ENCODE assay signal across 22 cellular contexts in the genomic region with DNA sequence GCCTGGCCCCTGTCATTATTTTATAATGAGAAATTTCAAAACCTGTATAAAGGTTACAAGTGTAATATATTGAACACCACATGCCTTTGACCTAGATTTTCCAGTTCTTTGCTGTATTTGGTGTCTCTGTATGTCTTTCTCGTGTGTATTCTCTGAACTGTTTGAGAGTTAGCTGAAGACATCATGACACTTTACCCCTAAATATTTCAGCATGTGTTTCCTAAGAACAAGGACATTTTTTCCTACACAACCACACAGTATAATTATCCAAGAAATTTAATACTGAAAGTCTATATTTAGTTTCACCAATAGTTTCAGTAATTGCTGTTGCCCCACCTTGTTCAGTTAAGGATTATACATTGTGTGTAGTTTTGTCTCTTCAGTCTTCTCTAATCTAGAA.
"Had no signal": no experiment of that assay in that cellular context is flagged by ENCODE, and none has a peak within 500 bp of the region (broad histone marks: within the 10 kb centered on the region; RNA-seq: fewer than 3 reads in every experiment).

No MANE protein-coding gene starts in this region.

- ATAC-seq: activated CD4-positive, alpha-beta T cell treated with anti-CD3 and anti-CD28 coated beads for 36 hours; activated T-cell treated with anti-CD3 and anti-CD28 coated beads, Interleukin-2, amount 50 U/mL, for 4 hours; gastroesophageal sphincter; left ventricle myocardium superior had no signal

- H3K36me3 ChIP-seq: gastroesophageal sphincter, tibial artery had no signal

- H3K27ac ChIP-seq: tibial artery had no signal

- H3K9me3 ChIP-seq: gastroesophageal sphincter, tibial artery had no signal

- DNase-seq: activated B cell treated with CpG ODN at 0.5 μM for 24 hours; activated CD4-positive, alpha-beta T cell treated with anti-CD3 and anti-CD28 coated beads for 36 hours; activated CD4-positive, alpha-beta T cell treated with anti-CD3 and anti-CD28 coated beads, Interleukin-2, amount 50 U/mL, for 4 hours; activated CD8-positive, alpha-beta memory T cell treated with anti-CD3 and anti-CD28 coated beads for 24 hours; activated CD8-positive, alpha-beta memory T cell treated with anti-CD3 and anti-CD28 coated beads, Interleukin-2, amount 50 U/mL, for 4 hours; activated naive CD4-positive, alpha-beta T cell treated with Interleukin-2 at 50 U/mL for 16 hours; activated T-cell treated with anti-CD3 and anti-CD28 coated beads, Interleukin-2, amount 50 U/mL, for 4 hours; central memory CD4-positive, alpha-beta T cell; dermis blood vessel endothelial cell; effector CD8-positive, alpha-beta T cell; erythroblast; head of caudate nucleus; hypothalamus; left ventricle myocardium superior; midbrain; occipital lobe; retina; stimulated activated CD4-positive, alpha-beta T cell treated with anti-CD3 and anti-CD28 coated beads, Interleukin-12 subunit alpha, Interleukin-12 subunit beta, amount 100 ng/mL, for 4 hours; stimulated activated CD4-positive, alpha-beta T cell treated with anti-CD3 and anti-CD28 coated beads, Interleukin-4, amount 100 ng/mL, for 4 hours; T-helper 9 cell; tibial artery had no signal

- H3K27me3 ChIP-seq: gastroesophageal sphincter, tibial artery had no signal

- H3K4me3 ChIP-seq: gastroesophageal sphincter, tibial artery had no signal
